Comparison of ENCODE assay signal across 9 cellular contexts in genomic region chr6:51959744-51960383, GRCh38.
DNase-seq lines count a peak whose midpoint lies in the region; ATAC-seq and TF ChIP-seq lines count a peak whose summit lies in the region.
"Had no signal": no experiment of that assay in that cellular context is flagged by ENCODE, and none has a peak within 500 bp of the region (broad histone marks: within the 10 kb centered on the region; RNA-seq: fewer than 3 reads in every experiment).

No MANE protein-coding gene starts in this region.

- DNase-seq in NCI-H2081 (lab: John Stamatoyannopoulos, UW) (peak; percentile 39 to 68), NCI-H2081 treated with DMSO at 0.1 percent for 48 hours (lab: John Stamatoyannopoulos, UW) (no peak), HuH-7.5 (ENCODE audit: low spot score) (peak; percentile 11), islet precursor cell (peak; percentile 85)
- DNase-seq in stimulated activated CD4-positive, alpha-beta T cell treated with anti-CD3 and anti-CD28 coated beads, Interleukin-4, amount 100 ng/mL, for 1 hour = peak; percentile 10

- no peak overlapping the region for H3K27ac Mint-ChIP-seq in brain
- H3K27ac Mint-ChIP-seq: CD4-positive, CD25-positive, alpha-beta regulatory T cell had no signal

- peaks cover 33% of the 10 kb centered on the region for H3K27me3 Mint-ChIP-seq in brain

- H3K9me3 Mint-ChIP-seq in brain = no peaks in the 10 kb centered on the region

- no peak overlapping the region for H3K9ac ChIP-seq in OCI-LY3 (ENCODE audit: low read length)

- H3K4me3 Mint-ChIP-seq in brain = no peak overlapping the region
- H3K4me3 Mint-ChIP-seq: CD4-positive, CD25-positive, alpha-beta regulatory T cell had no signal

- peak; percentile 97 for TF ChIP-seq CTCF in OCI-LY3 (IDR thresholded peaks at IDR 0.05; ENCODE audit: low read depth, low read length)
- peak; percentile 88 to 91 for TF ChIP-seq CTCF in brain (conservative IDR thresholded peaks at IDR 0.05)

- H2AFZ ChIP-seq in OCI-LY3 (ENCODE audit: low read depth, low read length) = no peak overlapping the region

- H4K20me1 ChIP-seq in OCI-LY3 (ENCODE audit: insufficient read depth, low read length) = no peaks in the 10 kb centered on the region

- H3K4me1 Mint-ChIP-seq in brain = no peaks in the 10 kb centered on the region
- H3K4me1 Mint-ChIP-seq: CD4-positive, CD25-positive, alpha-beta regulatory T cell had no signal

- no peak overlapping the region for H3K4me3 ChIP-seq in OCI-LY3 (ENCODE audit: low read length)

- no peak overlapping the region for H3K4me2 ChIP-seq in OCI-LY3 (ENCODE audit: low read length)

- H3K36me3 ChIP-seq in OCI-LY3 (replicated peaks; ENCODE audit: low read depth, low read length) = no peaks in the 10 kb centered on the region

- ATAC-seq in GM21515 (IDR thresholded peaks at IDR 0.05; ENCODE audit: unreplicated experiment) = peak; percentile 78

- no peaks in the 10 kb centered on the region for H3K79me2 ChIP-seq in OCI-LY3 (ENCODE audit: low read length)

- peaks cover 45% of the 10 kb centered on the region for H3K27me3 ChIP-seq in OCI-LY3 (ENCODE audit: low read depth, low read length)

- H3K9me3 ChIP-seq in OCI-LY3 (ENCODE audit: insufficient read depth, low read length) = no peaks in the 10 kb centered on the region

- no peaks in the 10 kb centered on the region for H3K4me1 ChIP-seq in OCI-LY3 (ENCODE audit: low read length)

- no peak overlapping the region for H3K27ac ChIP-seq in OCI-LY3 (ENCODE audit: low read length)

- no peaks in the 10 kb centered on the region for H3K36me3 Mint-ChIP-seq in brain
- H3K36me3 Mint-ChIP-seq: CD4-positive, CD25-positive, alpha-beta regulatory T cell had no signal
